Comparison of ENCODE assay signal across 11 cellular contexts in genomic region chr3:4906107-4906621, GRCh38.
DNase-seq lines count a peak whose midpoint lies in the region; ATAC-seq and TF ChIP-seq lines count a peak whose summit lies in the region.
"Had no signal": no experiment of that assay in that cellular context is flagged by ENCODE, and none has a peak within 500 bp of the region (broad histone marks: within the 10 kb centered on the region; RNA-seq: fewer than 3 reads in every experiment).

No MANE protein-coding gene starts in this region.

- H2AFZ ChIP-seq in MM.1S (ENCODE audit: low read length): no peak overlapping the region

- no peaks in the 10 kb centered on the region for H3F3A ChIP-seq in MM.1S (ENCODE audit: insufficient read depth, low read length)

- H3K79me2 ChIP-seq in MM.1S (ENCODE audit: low read length): no peaks in the 10 kb centered on the region

- peak; percentile 56; the same call in 1 of the 2 replicates for ATAC-seq in Panc1
- ATAC-seq: HCT116 had no signal

- in situ Hi-C loops in Panc1 (cut with HindIII; ENCODE audit: low pct_unique_long_range_greater_than_20kb, low sequenced_read_pairs): no loop called here

- intact Hi-C loops in Panc1 (cut with micrococcal nuclease; ENCODE audit: unreplicated experiment) (no loop called here), A673 (cut with micrococcal nuclease; ENCODE audit: unreplicated experiment) (no loop called here)

- BruUV-seq in Panc1 (replicated peaks; lab: Mats Ljungman, UMichigan) (no TSS peak), A673 (replicated peaks; lab: Mats Ljungman, UMichigan) (no TSS peak)

- no peaks in the 10 kb centered on the region for H3K9me2 ChIP-seq in MM.1S (replicated peaks; ENCODE audit: insufficient read depth, low read length)

- peak; percentile 20 for DNase-seq in stimulated activated CD4-positive, alpha-beta T cell treated with anti-CD3 and anti-CD28 coated beads, Interleukin-15, amount 100 ng/mL, for 24 hours
- no peak for DNase-seq in stimulated activated CD4-positive, alpha-beta T cell treated with anti-CD3 and anti-CD28 coated beads, Interleukin-12 subunit alpha, Interleukin-12 subunit beta, amount 100 ng/mL, for 4 hours
- DNase-seq in Panc1 (ENCODE audit: low read depth, low spot score) (no peak), epithelial cell of prostate (ENCODE audit: low read depth, low spot score) (peak; percentile 96), NK-92 (lab: John Stamatoyannopoulos, UW; ENCODE audit: unreplicated experiment) (no peak), A673 (ENCODE audit: low spot score) (no peak), MM.1S (no peak)
- DNase-seq: NCI-H510A had no signal

- H3K4me1 ChIP-seq in Panc1 (ENCODE audit: control insufficient read depth, insufficient read depth, low read length) (no peaks in the 10 kb centered on the region; the same call in 1 of the 2 replicates), stomach smooth muscle (ENCODE audit: control insufficient read depth, insufficient read depth, low read length) (peaks cover 8% of the 10 kb centered on the region), A673 (ENCODE audit: insufficient read depth, low read length, poor library complexity, severe bottlenecking) (no peaks in the 10 kb centered on the region), MM.1S (ENCODE audit: low read length) (no peaks in the 10 kb centered on the region)

- CTCF ChIA-PET in Panc1 (lab: Charles Lee): no interaction called here
- CTCF ChIA-PET in A673 (lab: Charles Lee): no interaction called here

- no peaks in the 10 kb centered on the region for H3K9me3 ChIP-seq in Panc1 (ENCODE audit: control insufficient read depth, insufficient read depth, low read depth, low read length)
- H3K9me3 ChIP-seq in stomach smooth muscle (ENCODE audit: control insufficient read depth in 2 of 2, low read length in 2 of 2): no peaks in the 10 kb centered on the region
- H3K9me3 ChIP-seq in A673 (ENCODE audit: low read depth, low read length, poor library complexity, severe bottlenecking): no peaks in the 10 kb centered on the region
- H3K9me3 ChIP-seq in MM.1S (replicated peaks; ENCODE audit: insufficient read depth, low read length): no peaks in the 10 kb centered on the region
- H3K9me3 ChIP-seq: BLaER1 treated with 17β-estradiol and CSF1 and Interleukin-3, amounts not matched to agents 10 nM and 100 nM had no signal

- H3K27ac ChIP-seq in Panc1 (ENCODE audit: low read length) (no peak overlapping the region), epithelial cell of prostate (peak overlapping the region; percentile 82), stomach smooth muscle (ENCODE audit: low read length) (peak overlapping the region; percentile 12), A673 (ENCODE audit: low read depth, low read length, poor library complexity, severe bottlenecking) (no peak overlapping the region), MM.1S (ENCODE audit: low read length) (no peak overlapping the region)
- H3K27ac ChIP-seq: BLaER1 treated with 17β-estradiol and CSF1 and Interleukin-3, amounts not matched to agents 10 nM and 100 nM had no signal

- H3K27me3 ChIP-seq in Panc1 (ENCODE audit: control insufficient read depth, insufficient read depth, low read length) (no peaks in the 10 kb centered on the region), stomach smooth muscle (ENCODE audit: control insufficient read depth in 1 of 2, insufficient read depth in 2 of 2, low read length in 2 of 2) (no peaks in the 10 kb centered on the region), A673 (replicated peaks; ENCODE audit: insufficient read depth, low read depth, low read length, poor library complexity) (no peaks in the 10 kb centered on the region), MM.1S (replicated peaks; ENCODE audit: insufficient read depth, low read length) (no peaks in the 10 kb centered on the region)
- H3K27me3 ChIP-seq: BLaER1 treated with 17β-estradiol and CSF1 and Interleukin-3, amounts not matched to agents 10 nM and 100 nM had no signal

- no peak overlapping the region for H3K9ac ChIP-seq in stomach smooth muscle (ENCODE audit: low read length in 2 of 2)
- H3K9ac ChIP-seq in MM.1S (ENCODE audit: low read length): no peak overlapping the region
- H3K9ac ChIP-seq: BLaER1 treated with 17β-estradiol and CSF1 and Interleukin-3, amounts not matched to agents 10 nM and 100 nM had no signal

- H4K20me1 ChIP-seq in MM.1S (ENCODE audit: insufficient read depth, low read length): no peaks in the 10 kb centered on the region
- H4K20me1 ChIP-seq: BLaER1 treated with 17β-estradiol and CSF1 and Interleukin-3, amounts not matched to agents 10 nM and 100 nM had no signal

- no peak for TF ChIP-seq CTCF in Panc1 (IDR thresholded peaks at IDR 0.05)
- no peak for TF ChIP-seq CTCF in A673 (conservative IDR thresholded peaks at IDR 0.05; ENCODE audit: low read depth, low read length)
- TF ChIP-seq CTCF in MM.1S (IDR thresholded peaks at IDR 0.05; ENCODE audit: low read length): no peak

- H3K4me2 ChIP-seq in MM.1S (ENCODE audit: low read depth, low read length): no peak overlapping the region
- H3K4me2 ChIP-seq: BLaER1 treated with 17β-estradiol and CSF1 and Interleukin-3, amounts not matched to agents 10 nM and 100 nM had no signal

- POLR2A ChIA-PET in Panc1 (lab: Charles Lee) (no interaction called here), A673 (lab: Charles Lee; ENCODE audit: low non-redundant PET) (no interaction called here)

- H3K4me3 ChIP-seq in Panc1 (ENCODE audit: low read depth in 2 of 2, low read length in 2 of 2): no peak overlapping the region
- no peak overlapping the region for H3K4me3 ChIP-seq in stomach smooth muscle (ENCODE audit: low read length in 2 of 2)
- H3K4me3 ChIP-seq in A673 (ENCODE audit: low read depth, low read length, poor library complexity, severe bottlenecking): no peak overlapping the region
- no peak overlapping the region for H3K4me3 ChIP-seq in MM.1S (ENCODE audit: low read length)
- H3K4me3 ChIP-seq: BLaER1 treated with 17β-estradiol and CSF1 and Interleukin-3, amounts not matched to agents 10 nM and 100 nM had no signal

- H3K36me3 ChIP-seq in Panc1 (ENCODE audit: control insufficient read depth, insufficient read depth, low read length): no peaks in the 10 kb centered on the region
- no peaks in the 10 kb centered on the region for H3K36me3 ChIP-seq in stomach smooth muscle (ENCODE audit: control insufficient read depth in 2 of 2, insufficient read depth in 2 of 2, low read length in 2 of 2)
- no peaks in the 10 kb centered on the region for H3K36me3 ChIP-seq in A673 (ENCODE audit: insufficient read depth, low read length, poor library complexity, severe bottlenecking)
- no peaks in the 10 kb centered on the region for H3K36me3 ChIP-seq in MM.1S (replicated peaks; ENCODE audit: insufficient read depth, low read length)
- H3K36me3 ChIP-seq: BLaER1 treated with 17β-estradiol and CSF1 and Interleukin-3, amounts not matched to agents 10 nM and 100 nM had no signal

Comparison
In these comparisons a context has a peak if more than half of its experiments do, and no peak if none do; other contexts are left out.
1. DNase-seq: peak in stimulated activated CD4-positive, alpha-beta T cell treated with anti-CD3 and anti-CD28 coated beads, Interleukin-15, amount 100 ng/mL, for 24 hours (single experiment) and epithelial cell of prostate (single experiment); none in stimulated activated CD4-positive, alpha-beta T cell treated with anti-CD3 and anti-CD28 coated beads, Interleukin-12 subunit alpha, Interleukin-12 subunit beta, amount 100 ng/mL, for 4 hours (single experiment), Panc1 (single experiment), NK-92 (single experiment), A673 (single experiment) and MM.1S (single experiment).
2. H3K27ac ChIP-seq: peak in epithelial cell of prostate (single experiment) and stomach smooth muscle (single experiment); none in Panc1 (single experiment), A673 (single experiment) and MM.1S (single experiment).